6 cellular contexts compared by ENCODE assay signal in the genomic region with DNA sequence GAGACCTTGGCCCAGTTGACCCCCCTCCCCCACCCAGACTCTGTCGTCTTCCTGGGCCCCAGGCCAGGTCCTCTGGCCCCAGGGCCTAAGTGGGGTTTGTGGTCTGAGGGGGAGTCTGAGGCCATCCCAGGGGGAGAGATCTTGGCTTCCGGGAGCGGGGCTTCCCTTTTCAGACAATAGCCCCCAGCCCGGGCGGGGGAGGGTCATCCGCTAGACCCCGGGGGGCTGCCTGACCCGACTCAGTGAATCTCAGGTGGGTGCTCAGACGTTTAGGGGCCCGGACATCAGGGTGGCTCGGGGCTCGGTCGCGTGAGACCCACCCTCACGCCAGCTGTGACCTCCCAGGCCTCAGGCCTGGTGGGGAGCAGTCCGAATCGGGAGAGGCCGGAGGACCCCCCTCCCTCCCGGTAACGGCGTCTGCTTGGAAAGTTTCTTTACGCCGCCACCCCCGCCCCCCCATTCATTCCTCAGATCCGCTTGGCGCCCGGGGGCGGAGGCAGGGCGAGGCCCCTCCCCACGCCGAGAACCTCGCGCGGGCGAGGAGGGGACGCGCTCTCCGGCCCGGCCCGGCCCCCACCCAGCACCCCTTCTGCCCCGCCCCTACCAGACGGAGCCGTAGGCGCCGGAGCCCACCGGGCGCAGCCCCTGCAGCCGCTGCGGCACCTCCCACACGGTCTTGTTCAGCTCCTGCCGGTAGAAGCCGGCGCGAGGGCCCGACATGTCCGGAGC.
DNase-seq lines count a peak whose midpoint lies in the region; ATAC-seq and FAIRE-seq lines count a peak whose summit lies in the region.

No MANE protein-coding gene starts in this region.

- no peak for ATAC-seq in HG03457 (IDR thresholded peaks at IDR 0.05; ENCODE audit: unreplicated experiment)

- peak; percentile 81 for DNase-seq in activated effector memory CD4-positive, alpha-beta T cell treated with anti-CD3 and anti-CD28 coated beads, Interleukin-2, amount 50 U/mL, for 16 hours
- DNase-seq in activated effector memory CD4-positive, alpha-beta T cell treated with Interleukin-2 at 50 U/mL for 16 hours: no peak
- DNase-seq in activated T-cell treated with anti-CD3 and anti-CD28 coated beads for 4 hours (peak; percentile 29), iris pigment epithelial cell (ENCODE audit: low read depth) (peak; percentile 71), urothelium cell line (ENCODE audit: low spot score) (peak; percentile 86)

- peak; percentile 81 for FAIRE-seq in urothelium cell line (lab: Jason Lieb, UNC)
